ENCODE assay signal across 9 cellular contexts in the genomic region with DNA sequence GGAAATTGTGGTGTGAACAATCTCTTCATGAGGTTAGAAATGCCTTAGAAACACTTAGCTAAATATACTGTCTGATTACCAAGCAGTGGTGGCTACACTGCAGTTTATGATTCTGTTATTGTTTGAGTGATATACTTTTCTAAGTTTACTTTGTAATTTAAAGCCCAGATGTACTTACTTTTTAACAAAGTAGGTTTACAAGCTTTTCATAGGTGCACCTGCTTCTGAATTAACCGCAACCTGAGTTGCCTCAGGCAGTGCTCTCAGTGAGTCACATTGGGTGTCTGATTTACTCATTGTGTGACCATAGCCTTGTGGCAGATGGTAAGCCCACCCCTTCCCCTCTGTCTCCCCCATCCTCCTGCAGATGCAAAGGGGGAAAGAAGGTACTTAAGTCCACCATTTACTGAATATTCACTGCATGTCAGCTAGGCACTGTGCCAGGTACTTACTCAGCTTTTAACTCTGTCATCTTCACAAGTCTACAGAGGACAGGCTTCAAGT. TPM values are rescaled to one million over a fixed set of nuclear protein-coding genes. Genes with fewer than 3 reads are reported as not detected.
DNase-seq lines count a peak whose midpoint lies in the region; ATAC-seq and TF ChIP-seq lines count a peak whose summit lies in the region.
"Had no signal": no experiment of that assay in that cellular context is flagged by ENCODE, and none has a peak within 500 bp of the region (broad histone marks: within the 10 kb centered on the region; RNA-seq: fewer than 3 reads in every experiment).

No MANE protein-coding gene starts in this region.

- H3K9me3 ChIP-seq in sigmoid colon = no peaks in the 10 kb centered on the region

- no peaks in the 10 kb centered on the region for H3K36me3 ChIP-seq in sigmoid colon

- ATAC-seq in stimulated activated naive CD8-positive, alpha-beta T cell treated with anti-CD3 and anti-CD28 coated beads, Interleukin-15, amount 100 ng/mL, for 72 hours = peak; percentile 75
- ATAC-seq in GM19023 (IDR thresholded peaks at IDR 0.05; ENCODE audit: unreplicated experiment) (no peak), HG02763 (IDR thresholded peaks at IDR 0.05; ENCODE audit: unreplicated experiment) (no peak)
- ATAC-seq: left ventricle myocardium superior had no signal

- TF ChIP-seq CTCF in cardiac fibroblast (IDR thresholded peaks at IDR 0.05; ENCODE audit: low read depth, low read length) (no peak), sigmoid colon (IDR thresholded peaks at IDR 0.05) (no peak)

- no peak for TF ChIP-seq POLR2A in sigmoid colon (IDR thresholded peaks at IDR 0.05)

- H3K4me3 ChIP-seq in cardiac fibroblast (replicated peaks in 1 of 2; ENCODE audit: low read depth in 2 of 2, low read length in 2 of 2) (no peak overlapping the region), sigmoid colon (no peak overlapping the region)

- H3K27ac Mint-ChIP-seq in stimulated activated naive CD8-positive, alpha-beta T cell treated with anti-CD3 and anti-CD28 coated beads, Interleukin-15, amount 100 ng/mL, for 72 hours = no peak overlapping the region
- H3K27ac Mint-ChIP-seq: activated T-helper 1 cell treated with anti-CD3 and anti-CD28 coated beads, Interleukin-12 subunit alpha, Interleukin-12 subunit beta, Interleukin-2, Interleukin-4 antibody, amounts not matched to agents 30 ng/mL and 10 ng/mL and 1 ng/mL, durations not matched to agents 14 hours and 24 hours and 36 hours had no signal

- DNase-seq in HPDE6-E6E7 (ENCODE audit: extremely low spot score) (peak; percentile 58), NCI-H345 (lab: John Stamatoyannopoulos, UW) (peak; percentile 96), cardiac fibroblast (ENCODE audit: low read depth in 2 of 2) (peak; percentile 40 to 66), sigmoid colon (no peak)
- DNase-seq in stimulated activated naive CD8-positive, alpha-beta T cell treated with anti-CD3 and anti-CD28 coated beads, Interleukin-15, amount 100 ng/mL, for 72 hours = no peak
- DNase-seq: left ventricle myocardium superior had no signal

- intact Hi-C loops in sigmoid colon (cut with DNase I) = no loop called here

- H3K27me3 Mint-ChIP-seq in stimulated activated naive CD8-positive, alpha-beta T cell treated with anti-CD3 and anti-CD28 coated beads, Interleukin-15, amount 100 ng/mL, for 72 hours = no peaks in the 10 kb centered on the region

- H3K27me3 ChIP-seq in sigmoid colon = no peaks in the 10 kb centered on the region

- no peak for TF ChIP-seq EP300 in sigmoid colon (IDR thresholded peaks at IDR 0.05)

- peak overlapping the region in 2 of 4 donors; percentile 51 to 80 for H3K27ac ChIP-seq in sigmoid colon

- H3K4me3 Mint-ChIP-seq in stimulated activated naive CD8-positive, alpha-beta T cell treated with anti-CD3 and anti-CD28 coated beads, Interleukin-15, amount 100 ng/mL, for 72 hours = no peak overlapping the region
- H3K4me3 Mint-ChIP-seq: activated T-helper 1 cell treated with anti-CD3 and anti-CD28 coated beads, Interleukin-12 subunit alpha, Interleukin-12 subunit beta, Interleukin-2, Interleukin-4 antibody, amounts not matched to agents 30 ng/mL and 10 ng/mL and 1 ng/mL, durations not matched to agents 14 hours and 24 hours and 36 hours had no signal

- H3K9me3 Mint-ChIP-seq in stimulated activated naive CD8-positive, alpha-beta T cell treated with anti-CD3 and anti-CD28 coated beads, Interleukin-15, amount 100 ng/mL, for 72 hours = no peaks in the 10 kb centered on the region
- H3K9me3 Mint-ChIP-seq: activated T-helper 1 cell treated with anti-CD3 and anti-CD28 coated beads, Interleukin-12 subunit alpha, Interleukin-12 subunit beta, Interleukin-2, Interleukin-4 antibody, amounts not matched to agents 30 ng/mL and 10 ng/mL and 1 ng/mL, durations not matched to agents 14 hours and 24 hours and 36 hours had no signal

- peaks cover 0 to 36% (median 19%) of the 10 kb centered on the region in 4 donors for H3K4me1 ChIP-seq in sigmoid colon

- peaks cover 5% of the 10 kb centered on the region for H3K4me1 Mint-ChIP-seq in stimulated activated naive CD8-positive, alpha-beta T cell treated with anti-CD3 and anti-CD28 coated beads, Interleukin-15, amount 100 ng/mL, for 72 hours

- WGBS in sigmoid colon, 2 donors = 32 to 55% methylated on average over 1 of the region's 1 CpG

RNA-seq across cellular contexts. Expression of a gene that starts 9.0 kb away (rescaled TPM):
- total RNA-seq in sigmoid colon = 100 to 1,000 TPM in 1 of 4 donors, 10 to 100 TPM in 3; 75.9 to 102 (median 87.4) TPM
- polyA plus RNA-seq in sigmoid colon = 10 to 100 TPM in 1 of 3 donors, 1 to 10 TPM in 2; 7.2 to 33.0 (median 7.4) TPM

Comparison
In these comparisons a context has a peak if more than half of its experiments do, and no peak if none do; other contexts are left out.
1. DNase-seq: peak in HPDE6-E6E7 (single experiment), NCI-H345 (single experiment) and cardiac fibroblast (2 of 2); none in stimulated activated naive CD8-positive, alpha-beta T cell treated with anti-CD3 and anti-CD28 coated beads, Interleukin-15, amount 100 ng/mL, for 72 hours (0 of 2) and sigmoid colon (single experiment).